Comparison of ENCODE assay signal across 21 cellular contexts in the genomic region with DNA sequence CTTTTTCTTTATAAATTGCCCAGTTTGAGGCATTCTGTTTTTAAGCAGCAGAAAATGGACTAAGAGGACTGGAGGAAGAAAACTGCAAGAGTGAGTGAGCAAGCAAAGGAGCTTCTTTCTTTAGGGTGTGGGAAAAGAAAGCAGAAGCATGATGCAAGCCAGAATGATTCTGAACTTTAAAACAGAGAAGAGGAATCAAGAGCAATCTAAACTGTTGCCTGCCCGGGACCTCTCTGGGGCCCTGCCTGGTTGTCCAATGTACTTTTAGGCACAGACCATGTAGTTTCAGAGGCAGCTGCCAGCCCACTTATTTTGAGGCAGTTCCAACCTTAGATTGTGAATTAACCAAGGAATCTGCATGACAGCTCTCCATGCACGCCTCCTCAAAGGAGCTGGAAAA.
"Had no signal": no experiment of that assay in that cellular context is flagged by ENCODE, and none has a peak within 500 bp of the region (broad histone marks: within the 10 kb centered on the region; RNA-seq: fewer than 3 reads in every experiment).

No MANE protein-coding gene starts in this region.

- H3K36me3 Mint-ChIP-seq: naive B cell; stimulated activated memory B cell treated with anti-CD40 and anti-IgM and Interleukin-4, amounts not matched to agents 10 μg/mL and 1 μg/mL and 100 μg/mL, for 72 hours had no signal

- H3K4me1 ChIP-seq: foreskin keratinocyte, parathyroid adenoma, prostate gland, right lobe of liver, tibial artery, upper lobe of left lung, vagina had no signal

- H3K27ac ChIP-seq: foreskin keratinocyte, hepatocyte, parathyroid adenoma, prostate gland, right lobe of liver, tibial artery, upper lobe of left lung, vagina had no signal

- ATAC-seq: foreskin keratinocyte; left colon; left ventricle myocardium superior; right lobe of liver; stimulated activated memory B cell treated with anti-CD40 and anti-IgM and Interleukin-4, amounts not matched to agents 10 μg/mL and 1 μg/mL and 100 μg/mL, for 72 hours had no signal

- H3K27me3 Mint-ChIP-seq: naive B cell; stimulated activated memory B cell treated with anti-CD40 and anti-IgM and Interleukin-4, amounts not matched to agents 10 μg/mL and 1 μg/mL and 100 μg/mL, for 72 hours; stimulated activated naive CD8-positive, alpha-beta T cell treated with anti-CD3 and anti-CD28 coated beads, Interleukin-15, Interleukin-2, amounts not matched to agents 100 ng/mL and 50 ng/mL, for 24 hours had no signal

- H3K4me3 ChIP-seq: hepatocyte, lung, prostate gland, right lobe of liver, tibial artery, upper lobe of left lung, vagina had no signal

- H3K9me3 Mint-ChIP-seq: endodermal cell; nephron progenitor cell; stimulated activated memory B cell treated with anti-CD40 and anti-IgM and Interleukin-4, amounts not matched to agents 10 μg/mL and 1 μg/mL and 100 μg/mL, for 72 hours; stimulated activated naive CD8-positive, alpha-beta T cell treated with anti-CD3 and anti-CD28 coated beads, Interleukin-15, Interleukin-2, amounts not matched to agents 100 ng/mL and 50 ng/mL, for 24 hours had no signal

- DNase-seq: effector CD4-positive, alpha-beta T cell; endodermal cell; erythroblast; foreskin keratinocyte; head of caudate nucleus; left colon; left ventricle myocardium superior; mesendoderm; naive B cell; nephron progenitor cell; right lobe of liver; stimulated activated CD4-positive, alpha-beta T cell treated with anti-CD3 and anti-CD28 coated beads, Interleukin-4, amount 100 ng/mL, for 1 hour; tibial artery; upper lobe of left lung had no signal

- H3K36me3 ChIP-seq: prostate gland, right lobe of liver, tibial artery, upper lobe of left lung, vagina had no signal

- H3K9me3 ChIP-seq: prostate gland, right lobe of liver, tibial artery, upper lobe of left lung, vagina had no signal

- H2AFZ ChIP-seq: hepatocyte, parathyroid adenoma had no signal

- H3K4me2 ChIP-seq: hepatocyte had no signal

- H3K27ac Mint-ChIP-seq: endodermal cell; naive B cell; nephron progenitor cell; stimulated activated memory B cell treated with anti-CD40 and anti-IgM and Interleukin-4, amounts not matched to agents 10 μg/mL and 1 μg/mL and 100 μg/mL, for 72 hours; stimulated activated naive CD8-positive, alpha-beta T cell treated with anti-CD3 and anti-CD28 coated beads, Interleukin-15, Interleukin-2, amounts not matched to agents 100 ng/mL and 50 ng/mL, for 24 hours had no signal

- H3K4me1 Mint-ChIP-seq: naive B cell; stimulated activated memory B cell treated with anti-CD40 and anti-IgM and Interleukin-4, amounts not matched to agents 10 μg/mL and 1 μg/mL and 100 μg/mL, for 72 hours had no signal

- H3K27me3 ChIP-seq: foreskin keratinocyte, right lobe of liver, tibial artery, upper lobe of left lung, vagina had no signal

- H3K79me2 ChIP-seq: hepatocyte, parathyroid adenoma had no signal

- H3K4me3 Mint-ChIP-seq: endodermal cell; naive B cell; nephron progenitor cell; stimulated activated memory B cell treated with anti-CD40 and anti-IgM and Interleukin-4, amounts not matched to agents 10 μg/mL and 1 μg/mL and 100 μg/mL, for 72 hours; stimulated activated naive CD8-positive, alpha-beta T cell treated with anti-CD3 and anti-CD28 coated beads, Interleukin-15, Interleukin-2, amounts not matched to agents 100 ng/mL and 50 ng/mL, for 24 hours had no signal

- H3K9ac ChIP-seq: parathyroid adenoma had no signal
